In the genomic region with DNA sequence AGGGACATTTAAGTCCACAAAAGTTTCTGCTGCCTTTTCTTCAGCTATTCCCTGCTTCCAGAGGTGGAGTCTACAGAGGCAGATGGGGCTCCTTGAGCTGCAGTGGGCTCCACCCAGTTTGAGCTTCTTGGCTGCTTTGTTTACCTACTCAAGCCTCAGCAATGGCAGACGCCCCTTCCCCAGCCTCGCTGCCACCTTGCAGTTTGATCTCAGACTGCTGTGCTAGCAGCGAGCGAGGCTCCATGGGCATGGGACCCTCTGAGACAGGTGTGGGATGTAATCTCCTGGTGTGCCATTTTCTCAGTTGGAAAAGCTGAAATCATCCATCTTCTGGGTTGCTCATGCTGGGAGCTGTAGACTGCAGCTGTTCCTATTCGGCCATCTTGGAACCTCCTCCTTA, we compare ENCODE assay signal across 4 cellular contexts. TPM values are rescaled to one million over a fixed set of nuclear protein-coding genes. Genes with fewer than 3 reads are reported as not detected.
"Had no signal": no experiment of that assay in that cellular context is flagged by ENCODE, and none has a peak within 500 bp of the region (broad histone marks: within the 10 kb centered on the region; RNA-seq: fewer than 3 reads in every experiment).

No MANE protein-coding gene starts in this region.

RNA-seq across cellular contexts. Expression of gene PLSCR2, which starts 29.1 kb away (rescaled TPM):
- total RNA-seq: LHCN-M2, M059J, MCF 10A, NCI-H460 had no signal
